In the genomic region with DNA sequence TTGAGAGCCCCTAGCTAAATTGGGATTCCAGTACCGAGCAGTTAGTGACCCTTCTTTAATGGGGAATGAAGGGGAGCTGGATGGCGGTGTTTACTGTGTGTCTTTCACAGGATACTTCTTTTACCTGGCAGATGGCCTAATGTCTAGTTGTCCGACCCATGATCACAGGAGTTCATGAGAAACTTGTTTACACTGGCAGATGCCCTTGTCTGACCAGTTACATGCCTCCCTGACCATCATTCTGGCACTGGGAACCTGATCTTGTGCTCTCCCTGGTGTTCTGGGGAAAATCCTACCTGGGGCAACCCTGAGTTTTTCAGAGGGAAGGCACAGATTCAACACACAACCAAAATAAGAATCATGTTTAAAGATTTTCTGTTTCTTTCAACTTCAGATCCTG, we compare ENCODE assay signal across 21 cellular contexts.
"Had no signal": no experiment of that assay in that cellular context is flagged by ENCODE, and none has a peak within 500 bp of the region (broad histone marks: within the 10 kb centered on the region; RNA-seq: fewer than 3 reads in every experiment).

No MANE protein-coding gene starts in this region.

- DNase-seq: IMR-90, Karpas-422, KG1, MM.1S, NCI-H1092 treated with DMSO at 0.1 percent for 48 hours, NCI-H1436, NCI-H187, NCI-H2029, NCI-H2081 treated with DMSO at 0.1 percent for 48 hours, NCI-H2171, NCI-H345, NCI-H446 treated with DMSO at 0.1 percent for 48 hours, NCI-H510A treated with DMSO at 0.1 percent for 48 hours, NCI-H526, NCI-H82, PC-3, SHP77, SK-N-SH, SW 1271 had no signal

- ATAC-seq: Panc1, PC-3 had no signal

- H3K4me2 ChIP-seq: SK-N-SH had no signal

- H3K9ac ChIP-seq: SK-N-SH had no signal

- H3K9me3 ChIP-seq: SK-N-SH had no signal

- H3K27ac ChIP-seq: RWPE1 had no signal
